ENCODE assay signal across 13 cellular contexts in the genomic region with DNA sequence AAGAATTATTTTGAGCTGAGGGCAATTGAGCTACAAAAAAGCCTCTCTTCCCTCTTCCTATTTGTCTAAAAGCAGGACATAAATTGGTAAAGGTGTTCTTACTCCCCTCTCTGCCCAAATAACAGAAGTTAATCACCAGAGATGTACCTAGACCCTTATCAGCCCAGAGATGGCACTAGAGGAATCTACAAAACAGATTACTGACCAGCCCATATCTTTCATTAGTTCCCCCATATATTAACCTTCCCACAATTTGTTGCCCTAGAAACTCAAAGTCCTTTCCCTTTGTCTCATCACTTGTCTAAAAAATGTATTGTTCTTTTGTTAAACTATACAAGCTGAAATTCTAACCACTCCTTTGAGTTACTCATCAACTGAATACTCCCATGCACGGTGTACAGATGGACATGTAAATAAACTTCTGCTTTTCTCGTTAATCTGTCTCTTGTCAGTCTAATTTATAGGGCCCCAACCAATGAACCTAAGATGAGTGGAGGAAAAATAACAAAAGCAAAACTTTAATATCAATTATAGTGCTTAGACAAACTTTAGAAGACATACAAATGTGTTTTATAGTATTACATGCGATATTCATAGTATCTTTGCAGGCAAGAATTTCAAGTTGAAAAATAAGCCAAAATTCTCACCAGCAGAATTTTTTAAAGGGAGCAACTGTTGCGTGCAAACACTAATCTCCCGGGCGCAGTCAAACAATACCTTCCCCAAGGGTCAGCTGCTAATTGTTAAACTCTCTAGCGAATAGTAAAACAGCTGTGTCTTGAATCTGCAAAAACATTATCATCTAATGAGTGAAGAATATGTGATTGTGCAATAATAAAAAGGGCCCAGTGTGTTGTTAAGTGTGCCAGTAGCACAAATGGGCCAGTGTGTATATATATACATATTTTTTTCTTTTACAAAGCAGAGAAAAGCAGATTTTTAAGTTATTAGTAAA.
DNase-seq lines count a peak whose midpoint lies in the region; ATAC-seq, FAIRE-seq and TF ChIP-seq lines count a peak whose summit lies in the region.
"Had no signal": no experiment of that assay in that cellular context is flagged by ENCODE, and none has a peak within 500 bp of the region (broad histone marks: within the 10 kb centered on the region; RNA-seq: fewer than 3 reads in every experiment).

No MANE protein-coding gene starts in this region.

- H3K4me3 ChIP-seq in H1 (ENCODE audit: extremely low read depth in 1 of 4, insufficient read depth in 2 of 4, low read depth in 3 of 4, low read length in 4 of 4) (no peak overlapping the region), osteoblast (ENCODE audit: insufficient read depth, low read length) (no peak overlapping the region)
- no peak overlapping the region for H3K4me3 ChIP-seq in CD4-positive, alpha-beta memory T cell (ENCODE audit: low read length in 2 of 2)
- H3K4me3 ChIP-seq: left lung, PC-9 had no signal

- no peak overlapping the region for H2BK15ac ChIP-seq in H1 (ENCODE audit: low read length)

- DNase-seq in COLO668 (lab: John Stamatoyannopoulos, UW; ENCODE audit: unreplicated experiment) (peak; percentile 27), H1 (ENCODE audit: low read depth in 1 of 2, low spot score in 2 of 2) (no peak), GM13977 (ENCODE audit: low spot score) (no peak), activated gamma-delta T cell (lab: John Stamatoyannopoulos, UW) (no peak), osteoblast (ENCODE audit: insufficient read length, low spot score, missing footprints) (no peak)
- no peak for DNase-seq in CD4-positive, alpha-beta memory T cell
- DNase-seq: DMS79; effector memory CD4-positive, alpha-beta T cell; left lung; PC-9; stimulated activated CD4-positive, alpha-beta T cell treated with anti-CD3 and anti-CD28 coated beads, Interleukin-4, amount 100 ng/mL, for 1 hour had no signal

- H2AK5ac ChIP-seq in H1 (ENCODE audit: low read depth, low read length) = no peak overlapping the region

- H3K27ac ChIP-seq in H1 (ENCODE audit: low read depth, low read length) (no peak overlapping the region), osteoblast (ENCODE audit: low read depth, low read length) (no peak overlapping the region)
- H3K27ac ChIP-seq in CD4-positive, alpha-beta memory T cell (ENCODE audit: low read depth, low read length) = no peak overlapping the region
- H3K27ac ChIP-seq: left lung, PC-9 had no signal

- intact Hi-C loops in CD4-positive, alpha-beta memory T cell (cut with micrococcal nuclease) = no loop called here

- 86% methylated on average over 7 of the region's 7 CpGs; no CpG with 5 or more reads in 1 of the 2 experiments for WGBS in H1 (ENCODE audit: extremely low coverage in 1 of 2, insufficient coverage in 1 of 2, insufficient read length in 1 of 2, insufficient replicate concordance in 2 of 2, low coverage in 1 of 2, low lambda C conversion rate in 2 of 2, missing lambda C conversion rate in 1 of 2), 2 experiments

- H3K36me3 ChIP-seq in H1 (ENCODE audit: control insufficient read depth in 2 of 4, insufficient read depth in 4 of 4, low read length in 3 of 4) = no peaks in the 10 kb centered on the region
- no peaks in the 10 kb centered on the region for H3K36me3 ChIP-seq in CD4-positive, alpha-beta memory T cell (ENCODE audit: insufficient read depth, low read length)
- no peaks in the 10 kb centered on the region for H3K36me3 ChIP-seq in osteoblast (ENCODE audit: insufficient read depth, low read length)
- H3K36me3 ChIP-seq: left lung had no signal

- no peak overlapping the region for H4K5ac ChIP-seq in H1 (ENCODE audit: insufficient read length, low read depth, low read length)

- POLR2A ChIA-PET in H1 (lab: Charles Lee; ENCODE audit: partially characterized antibody) = no interaction called here
- POLR2A ChIA-PET in CD4-positive, alpha-beta memory T cell (lab: Charles Lee; ENCODE audit: partially characterized antibody) = no interaction called here

- no peak overlapping the region for H2BK12ac ChIP-seq in H1 (ENCODE audit: low read depth, low read length)

- H2BK5ac ChIP-seq in H1 (ENCODE audit: low read depth, low read length) = no peak overlapping the region

- no peak overlapping the region for H4K8ac ChIP-seq in H1 (ENCODE audit: extremely low read depth, insufficient read depth, low read length)

- H3K23me2 ChIP-seq in H1 (ENCODE audit: low read depth, low read length) = no peaks in the 10 kb centered on the region

- H2AFZ ChIP-seq in H1 (ENCODE audit: low read length) = no peak overlapping the region
- H2AFZ ChIP-seq in osteoblast (ENCODE audit: low read length) = no peak overlapping the region
- H2AFZ ChIP-seq: PC-9 had no signal

- no peak for TF ChIP-seq POLR2A in H1 (IDR thresholded peaks at IDR 0.05; ENCODE audit: control extremely low read depth in 1 of 2, low read depth in 2 of 2, low read length in 2 of 2)

- H3K18ac ChIP-seq in H1 (ENCODE audit: extremely low read depth, low read length) = no peak overlapping the region

- no peak overlapping the region for H3K56ac ChIP-seq in H1 (replicated peaks; ENCODE audit: insufficient read length, low read depth, low read length)

- no peaks in the 10 kb centered on the region for H3K79me2 ChIP-seq in H1 (ENCODE audit: control insufficient read depth in 1 of 2, insufficient read depth in 2 of 2, low read length in 2 of 2)
- no peaks in the 10 kb centered on the region for H3K79me2 ChIP-seq in osteoblast (ENCODE audit: insufficient read depth, low read length)

- H3K4me1 Mint-ChIP-seq in CD4-positive, alpha-beta memory T cell = no peaks in the 10 kb centered on the region

- H3K4me2 ChIP-seq in H1 (ENCODE audit: insufficient read depth in 1 of 2, low read depth in 2 of 2, low read length in 2 of 2) (no peak overlapping the region), osteoblast (ENCODE audit: insufficient read depth, low read length) (no peak overlapping the region)
- H3K4me2 ChIP-seq: PC-9 had no signal

- no peaks in the 10 kb centered on the region for H3K27me3 ChIP-seq in H1 (replicated peaks in 1 of 4; ENCODE audit: control insufficient read depth in 3 of 4, extremely low read depth in 1 of 4, insufficient read depth in 3 of 4, low read length in 3 of 4)
- H3K27me3 ChIP-seq in CD4-positive, alpha-beta memory T cell (ENCODE audit: insufficient read depth, low read length) = no peaks in the 10 kb centered on the region
- no peaks in the 10 kb centered on the region for H3K27me3 ChIP-seq in osteoblast (ENCODE audit: insufficient read depth, low read length)
- H3K27me3 ChIP-seq: left lung had no signal

- H2BK120ac ChIP-seq in H1 (replicated peaks; ENCODE audit: low read depth, low read length) = no peak overlapping the region

- no peak overlapping the region for H4K91ac ChIP-seq in H1 (replicated peaks; ENCODE audit: insufficient read length, low read length)

- H3K79me1 ChIP-seq in H1 (ENCODE audit: low read depth, low read length) = no peaks in the 10 kb centered on the region

- no peak for TF ChIP-seq CTCF in H1 (IDR thresholded peaks at IDR 0.05; ENCODE audit: control extremely low read depth in 1 of 3, insufficient read depth in 1 of 3, low read depth in 1 of 3, low read length in 3 of 3)
- no peak for TF ChIP-seq CTCF in GM13977 (IDR thresholded peaks at IDR 0.05; ENCODE audit: extremely low read depth, insufficient read depth, missing control alignments)
- no peak for TF ChIP-seq CTCF in osteoblast (IDR thresholded peaks at IDR 0.05; ENCODE audit: extremely low read depth, low read depth, low read length)

- H3K4me1 ChIP-seq in H1 (replicated peaks in 1 of 4; ENCODE audit: control insufficient read depth in 3 of 4, insufficient read depth in 4 of 4, low read length in 3 of 4) (0 out of 7 replicates have a peak, but pooled peaks cover 0 to 2% (median 0%) of the 10 kb centered on the region in 4 experiments), osteoblast (ENCODE audit: insufficient read depth, low read length) (no peaks in the 10 kb centered on the region)
- no peaks in the 10 kb centered on the region for H3K4me1 ChIP-seq in CD4-positive, alpha-beta memory T cell (ENCODE audit: insufficient read depth, low read length)

- no peak for TF ChIP-seq RAD21 in H1 (IDR thresholded peaks at IDR 0.05 in 1 of 2, conservative IDR thresholded peaks at IDR 0.05 in 1 of 2; ENCODE audit: low read depth in 2 of 2, low read length in 2 of 2)

- TF ChIP-seq EP300 in H1 (IDR thresholded peaks at IDR 0.05; ENCODE audit: borderline replicate concordance in 1 of 2, low read depth in 2 of 2, low read length in 2 of 2) = no peak

- ATAC-seq in GM19463 (IDR thresholded peaks at IDR 0.05; ENCODE audit: unreplicated experiment) = peak; percentile 78
- ATAC-seq in HG03571 (IDR thresholded peaks at IDR 0.05; ENCODE audit: unreplicated experiment) = peak; percentile 55
- ATAC-seq: left lung had no signal

- H3K27ac Mint-ChIP-seq in CD4-positive, alpha-beta memory T cell = no peak overlapping the region

- CTCF ChIA-PET in H1 (lab: Charles Lee; ENCODE audit: partially characterized antibody) = interaction anchor here (1.3 to 1.9 kb wide), 4 partner anchors 14 to 271 kb away, joined by 3 to 6 read pairs (median 4); no protein-coding TSS in a partner anchor
- CTCF ChIA-PET in CD4-positive, alpha-beta memory T cell (lab: Charles Lee; ENCODE audit: partially characterized antibody) = no interaction called here

- H3K4ac ChIP-seq in H1 (replicated peaks; ENCODE audit: insufficient read length, low read depth, low read length) = no peak overlapping the region

- no peak for FAIRE-seq in H1 (lab: Jason Lieb, UNC)

- H3K9ac ChIP-seq in H1 (replicated peaks in 1 of 4; ENCODE audit: extremely low read depth in 1 of 4, low read depth in 3 of 4, low read length in 3 of 4) = no peak overlapping the region

- H3K9me3 Mint-ChIP-seq in CD4-positive, alpha-beta memory T cell = no peaks in the 10 kb centered on the region

- no peak overlapping the region for H3K23ac ChIP-seq in H1 (ENCODE audit: insufficient read length)

- H4K20me1 ChIP-seq in H1 (replicated peaks in 1 of 2; ENCODE audit: control insufficient read depth in 1 of 2, insufficient read depth in 2 of 2, low read length in 2 of 2) (no peaks in the 10 kb centered on the region), osteoblast (ENCODE audit: insufficient read depth, low read length) (no peaks in the 10 kb centered on the region)

- in situ Hi-C loops in GM13977 (cut with MboI; ENCODE audit: low pct_unique_long_range_greater_than_20kb, low sequenced_read_pairs, unreplicated experiment) = no loop called here

- H3K14ac ChIP-seq in H1 (ENCODE audit: insufficient read length) = no peak overlapping the region

- H3K9me3 ChIP-seq in H1 (ENCODE audit: insufficient read depth in 2 of 2, low read depth in 1 of 2, low read length in 1 of 2) (no peaks in the 10 kb centered on the region), osteoblast (ENCODE audit: low read depth, low read length) (no peaks in the 10 kb centered on the region)
- no peaks in the 10 kb centered on the region for H3K9me3 ChIP-seq in CD4-positive, alpha-beta memory T cell (ENCODE audit: control insufficient read depth in 1 of 2, low read length in 2 of 2)

- no peak overlapping the region for H3K4me3 Mint-ChIP-seq in CD4-positive, alpha-beta memory T cell

- no peaks in the 10 kb centered on the region for H3K36me3 Mint-ChIP-seq in CD4-positive, alpha-beta memory T cell

- no peak overlapping the region for H2BK20ac ChIP-seq in H1 (ENCODE audit: low read length)

- H3K27me3 Mint-ChIP-seq in CD4-positive, alpha-beta memory T cell = no peaks in the 10 kb centered on the region

TF ChIP-seq in H1, 55 proteins besides CTCF, POLR2A, EP300 and RAD21 (continues in another document):
- TF ChIP-seq SP4 (IDR thresholded peaks at IDR 0.05; ENCODE audit: low read length) (no peak), JUND (IDR thresholded peaks at IDR 0.05; ENCODE audit: low read length) (no peak)
